16 cellular contexts compared by ENCODE assay signal in genomic region chr2:6452702-6453481, GRCh38.
A peak's percentile ranks its signal among the peaks of the same experiment; 100 is the strongest.
DNase-seq lines count a peak whose midpoint lies in the region; ATAC-seq and TF ChIP-seq lines count a peak whose summit lies in the region.
"Had no signal": no experiment of that assay in that cellular context is flagged by ENCODE, and none has a peak within 500 bp of the region (broad histone marks: within the 10 kb centered on the region; RNA-seq: fewer than 3 reads in every experiment).

No MANE protein-coding gene starts in this region.

- no peak overlapping the region for H3K4me2 ChIP-seq in DND-41 (ENCODE audit: insufficient read depth, low read length)
- H3K4me2 ChIP-seq: BLaER1 treated with 17β-estradiol and CSF1 and Interleukin-3, amounts not matched to agents 10 nM and 100 nM had no signal

- H3K9me3 ChIP-seq in DND-41 (ENCODE audit: insufficient read depth, low read length, severe bottlenecking) (no peaks in the 10 kb centered on the region), MG63 (no peaks in the 10 kb centered on the region)
- H3K9me3 ChIP-seq: ascending aorta; BLaER1 treated with 17β-estradiol and CSF1 and Interleukin-3, amounts not matched to agents 10 nM and 100 nM had no signal

- H3K4me1 ChIP-seq in DND-41 (ENCODE audit: insufficient read depth, low read length): no peaks in the 10 kb centered on the region
- H3K4me1 ChIP-seq: ascending aorta; BLaER1 treated with 17β-estradiol and CSF1 and Interleukin-3, amounts not matched to agents 10 nM and 100 nM had no signal

- no peaks in the 10 kb centered on the region for H3K36me3 ChIP-seq in DND-41 (ENCODE audit: insufficient read depth, low read length)
- no peaks in the 10 kb centered on the region for H3K36me3 ChIP-seq in H7 (replicated peaks; ENCODE audit: control insufficient read depth, insufficient read depth, low read length)
- no peaks in the 10 kb centered on the region for H3K36me3 ChIP-seq in MG63
- H3K36me3 ChIP-seq: ascending aorta; BLaER1 treated with 17β-estradiol and CSF1 and Interleukin-3, amounts not matched to agents 10 nM and 100 nM had no signal

- H4K20me1 ChIP-seq in DND-41 (ENCODE audit: insufficient read depth, low read length): no peaks in the 10 kb centered on the region
- H4K20me1 ChIP-seq: BLaER1 treated with 17β-estradiol and CSF1 and Interleukin-3, amounts not matched to agents 10 nM and 100 nM had no signal

- DNase-seq in DND-41 (no peak), H7 (peak; percentile 30), SK-MEL-5 (ENCODE audit: low read depth, low spot score) (peak; percentile 26), iris pigment epithelial cell (ENCODE audit: low read depth) (peak; percentile 31), SHP77 treated with DMSO at 0.1 percent for 48 hours (lab: John Stamatoyannopoulos, UW) (no peak), MG63 (no peak), SW 1271 (lab: John Stamatoyannopoulos, UW) (no peak)
- DNase-seq: activated CD4-positive, alpha-beta T cell treated with anti-CD3 and anti-CD28 coated beads for 48 hours; activated T-cell treated with anti-CD3 and anti-CD28 coated beads, Interleukin-2, amount 50 U/mL, for 48 hours; dorsolateral prefrontal cortex; NCI-H2029 treated with DMSO at 0.1 percent for 48 hours; stimulated activated CD4-positive, alpha-beta T cell treated with anti-CD3 and anti-CD28 coated beads, Interleukin-4, amount 100 ng/mL, for 1 hour had no signal

- no peak overlapping the region for H3K9ac ChIP-seq in DND-41 (ENCODE audit: low read depth, low read length)
- H3K9ac ChIP-seq: BLaER1 treated with 17β-estradiol and CSF1 and Interleukin-3, amounts not matched to agents 10 nM and 100 nM had no signal

- H3K27ac ChIP-seq in DND-41 (ENCODE audit: low read length): no peak overlapping the region
- H3K27ac ChIP-seq: ascending aorta; BLaER1 treated with 17β-estradiol and CSF1 and Interleukin-3, amounts not matched to agents 10 nM and 100 nM; dorsolateral prefrontal cortex had no signal

- H3K27me3 ChIP-seq in DND-41 (ENCODE audit: insufficient read depth, low read length, poor library complexity) (no peaks in the 10 kb centered on the region), H7 (ENCODE audit: control insufficient read depth, insufficient read depth, low read length) (no peaks in the 10 kb centered on the region), MG63 (no peaks in the 10 kb centered on the region)
- H3K27me3 ChIP-seq: ascending aorta; BLaER1 treated with 17β-estradiol and CSF1 and Interleukin-3, amounts not matched to agents 10 nM and 100 nM had no signal

- ATAC-seq in DND-41 (ENCODE audit: insufficient read depth, low read depth) (0 out of 3 replicates have a peak, but pooled peaks have one; percentile 54), GM18868 (IDR thresholded peaks at IDR 0.05; ENCODE audit: unreplicated experiment) (no peak)
- ATAC-seq: stimulated activated memory B cell treated with anti-CD40 and anti-IgM and Interleukin-4, amounts not matched to agents 10 μg/mL and 1 μg/mL and 100 μg/mL, for 72 hours had no signal

- in situ Hi-C loops in SK-MEL-5 (cut with HindIII; ENCODE audit: low pct_unique_long_range_greater_than_20kb, low sequenced_read_pairs): no loop called here

- TF ChIP-seq CTCF in DND-41 (IDR thresholded peaks at IDR 0.05; ENCODE audit: borderline replicate concordance, extremely low read depth, low read length, poor library complexity, severe bottlenecking): peak; percentile 32

- no peak overlapping the region for H3K4me3 ChIP-seq in DND-41 (ENCODE audit: low read depth in 1 of 2, low read length in 2 of 2)
- H3K4me3 ChIP-seq in H7 (ENCODE audit: insufficient read depth, low read depth, low read length): no peak overlapping the region
- H3K4me3 ChIP-seq in MG63: no peak overlapping the region
- H3K4me3 ChIP-seq: ascending aorta; BLaER1 treated with 17β-estradiol and CSF1 and Interleukin-3, amounts not matched to agents 10 nM and 100 nM; dorsolateral prefrontal cortex had no signal

- H2AFZ ChIP-seq in DND-41 (ENCODE audit: low read depth, low read length): no peak overlapping the region

- H3K79me2 ChIP-seq in DND-41 (ENCODE audit: insufficient read depth, low read length): no peaks in the 10 kb centered on the region

Comparison
In these comparisons a context has a peak if more than half of its experiments do, and no peak if none do; other contexts are left out.
1. DNase-seq: peak in H7 (single experiment), SK-MEL-5 (single experiment) and iris pigment epithelial cell (single experiment); none in DND-41 (single experiment), SHP77 treated with DMSO at 0.1 percent for 48 hours (single experiment), MG63 (single experiment) and SW 1271 (0 of 2).